Comparison of ENCODE assay signal across 23 cellular contexts in the genomic region with DNA sequence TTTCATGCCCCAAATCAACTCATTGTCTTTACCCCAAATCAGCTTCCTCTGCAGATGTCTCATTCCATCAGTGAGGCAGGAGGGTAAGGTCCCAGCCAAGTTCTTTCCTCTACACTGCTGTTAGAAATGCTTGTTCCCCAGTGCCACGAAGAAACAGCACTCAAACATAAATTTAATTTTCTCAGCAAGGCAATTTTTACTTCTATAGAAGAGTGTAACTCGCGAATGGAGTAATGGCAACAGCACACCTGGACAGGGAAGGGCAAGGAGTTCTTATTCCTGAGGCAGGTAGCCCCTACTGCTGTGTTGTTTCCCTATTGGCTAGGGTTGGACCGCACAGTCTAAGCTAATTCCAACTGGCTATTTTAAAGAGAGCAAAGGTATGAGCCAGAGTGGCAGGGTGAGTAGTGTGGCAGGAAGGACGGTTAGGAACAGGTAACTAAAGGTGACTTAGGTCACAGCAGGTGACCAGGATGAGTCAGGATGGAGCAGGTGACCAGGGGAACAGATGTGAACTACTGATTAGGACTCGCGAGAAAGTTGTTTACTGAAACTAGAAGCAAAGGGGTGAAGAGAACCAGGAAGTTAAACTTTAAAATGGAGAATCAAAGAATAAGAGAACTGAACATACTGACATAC. TPM values are rescaled to one million over a fixed set of nuclear protein-coding genes. Genes with fewer than 3 reads are reported as not detected.
DNase-seq lines count a peak whose midpoint lies in the region; ATAC-seq and TF ChIP-seq lines count a peak whose summit lies in the region.
"Had no signal": no experiment of that assay in that cellular context is flagged by ENCODE, and none has a peak within 500 bp of the region (broad histone marks: within the 10 kb centered on the region; RNA-seq: fewer than 3 reads in every experiment).

No MANE protein-coding gene starts in this region.

- H3K9ac ChIP-seq in endodermal cell (ENCODE audit: extremely low read depth, low read length, poor library complexity, severe bottlenecking), result no peak overlapping the region

- no peak overlapping the region for H3K4me3 Mint-ChIP-seq in endodermal cell
- H3K4me3 Mint-ChIP-seq in stimulated activated memory B cell treated with anti-CD40 and anti-IgM and Interleukin-4, amounts not matched to agents 10 μg/mL and 1 μg/mL and 100 μg/mL, for 72 hours, result no peak overlapping the region
- H3K4me3 Mint-ChIP-seq: CD14-positive monocyte, HFFc6 had no signal

- H3K27me3 ChIP-seq in endodermal cell (ENCODE audit: control insufficient read depth, insufficient read depth, low read length, poor library complexity, severe bottlenecking) (no peaks in the 10 kb centered on the region), Peyer's patch (no peaks in the 10 kb centered on the region)

- ATAC-seq in stimulated activated memory B cell treated with anti-CD40 and anti-IgM and Interleukin-4, amounts not matched to agents 10 μg/mL and 1 μg/mL and 100 μg/mL, for 72 hours, result no peak

- no peak overlapping the region for H3K27ac ChIP-seq in HEK293 (ENCODE audit: extremely low read depth, low read depth, low read length)
- H3K27ac ChIP-seq in endodermal cell (ENCODE audit: low read depth, low read length), result no peak overlapping the region
- no peak overlapping the region for H3K27ac ChIP-seq in Peyer's patch
- H3K27ac ChIP-seq: 22Rv1, PC-9, RWPE1, SK-N-MC had no signal

- TF ChIP-seq POLR2A in Peyer's patch (IDR thresholded peaks at IDR 0.05), result no peak

- H3K27ac Mint-ChIP-seq in endodermal cell, result no peak overlapping the region
- peak overlapping the region; percentile 23 for H3K27ac Mint-ChIP-seq in stimulated activated memory B cell treated with anti-CD40 and anti-IgM and Interleukin-4, amounts not matched to agents 10 μg/mL and 1 μg/mL and 100 μg/mL, for 72 hours
- H3K27ac Mint-ChIP-seq: HFFc6 had no signal

- no peak for TF ChIP-seq CTCF in HEK293 (tag by site-specific recombination; IDR thresholded peaks at IDR 0.05)
- no peak for TF ChIP-seq CTCF in endodermal cell (conservative IDR thresholded peaks at IDR 0.05)
- no peak for TF ChIP-seq CTCF in Peyer's patch (IDR thresholded peaks at IDR 0.05)

- H3K4me3 ChIP-seq in HEK293 (ENCODE audit: low read depth, low read length) (no peak overlapping the region), endodermal cell (ENCODE audit: low read length) (peak overlapping the region; percentile 33), Peyer's patch (no peak overlapping the region)
- H3K4me3 ChIP-seq: PC-9, SK-N-MC had no signal

- H3K4me1 ChIP-seq in HEK293 (ENCODE audit: control insufficient read depth, insufficient read depth, low read length), result no peaks in the 10 kb centered on the region
- H3K4me1 ChIP-seq in endodermal cell (ENCODE audit: control insufficient read depth, insufficient read depth, low read length), result no peaks in the 10 kb centered on the region
- peaks cover 0 to 3% (median 0%) of the 10 kb centered on the region in 4 donors for H3K4me1 ChIP-seq in Peyer's patch

- DNase-seq in DMS53 (lab: John Stamatoyannopoulos, UW) (peak; percentile 70), DMS53 treated with DMSO at 0.1 percent for 48 hours (lab: John Stamatoyannopoulos, UW; ENCODE audit: unreplicated experiment) (no peak), endodermal cell (peak; percentile 80), Peyer's patch (no peak), DMS 273 treated with DMSO at 0.1 percent for 48 hours (lab: John Stamatoyannopoulos, UW) (no peak)
- no peak for DNase-seq in activated CD8-positive, alpha-beta memory T cell treated with anti-CD3 and anti-CD28 coated beads, Interleukin-2, amount 50 U/mL, for 48 hours
- DNase-seq: DMS79, HFFc6, KG1, NCI-H1092 treated with DMSO at 0.1 percent for 48 hours, NCI-H1436 treated with DMSO at 0.1 percent for 48 hours, NCI-H1930, NCI-H2227 treated with DMSO at 0.1 percent for 48 hours, NCI-H510A, SHP77 treated with DMSO at 0.1 percent for 48 hours, SW 1271 had no signal

- no peaks in the 10 kb centered on the region for H3K27me3 Mint-ChIP-seq in endodermal cell (ENCODE audit: insufficient read depth)
- H3K27me3 Mint-ChIP-seq in stimulated activated memory B cell treated with anti-CD40 and anti-IgM and Interleukin-4, amounts not matched to agents 10 μg/mL and 1 μg/mL and 100 μg/mL, for 72 hours, result no peaks in the 10 kb centered on the region

- CTCF ChIA-PET in HEK293 (lab: Yijun Ruan, JAX), result interaction anchor here (0.6 to 1.6 kb wide), 2 partner anchors 125 to 126 kb away, joined by 3 to 10 read pairs; no protein-coding TSS in a partner anchor

- WGBS in endodermal cell (ENCODE audit: insufficient coverage in 1 of 2, insufficient read length in 1 of 2), 2 experiments, result 94 to 98% methylated on average over 5 to 7 of the region's 7 CpGs

- POLR2A ChIA-PET in HEK293 (lab: Yijun Ruan, JAX), result no interaction called here

- H3K4me1 Mint-ChIP-seq in endodermal cell, result peaks cover 21% of the 10 kb centered on the region
- peaks cover 26% of the 10 kb centered on the region for H3K4me1 Mint-ChIP-seq in stimulated activated memory B cell treated with anti-CD40 and anti-IgM and Interleukin-4, amounts not matched to agents 10 μg/mL and 1 μg/mL and 100 μg/mL, for 72 hours

- peaks cover 49% of the 10 kb centered on the region for H3K36me3 Mint-ChIP-seq in endodermal cell (ENCODE audit: low read depth)
- H3K36me3 Mint-ChIP-seq in stimulated activated memory B cell treated with anti-CD40 and anti-IgM and Interleukin-4, amounts not matched to agents 10 μg/mL and 1 μg/mL and 100 μg/mL, for 72 hours, result peaks cover 76% of the 10 kb centered on the region

- H3K36me3 ChIP-seq in HEK293 (ENCODE audit: control insufficient read depth in 2 of 2, insufficient read depth in 1 of 2, low read length in 2 of 2) (peaks cover 0 to 25% of the 10 kb centered on the region in 2 experiments; a peak in 2 of 3 replicates), endodermal cell (ENCODE audit: control insufficient read depth, insufficient read depth, low read length) (peaks cover 11% of the 10 kb centered on the region), Peyer's patch (peaks cover 0 to 7% (median 0%) of the 10 kb centered on the region in 3 donors)

- peaks cover 29% of the 10 kb centered on the region for H3K9me3 Mint-ChIP-seq in endodermal cell
- H3K9me3 Mint-ChIP-seq in stimulated activated memory B cell treated with anti-CD40 and anti-IgM and Interleukin-4, amounts not matched to agents 10 μg/mL and 1 μg/mL and 100 μg/mL, for 72 hours, result peaks cover 15% of the 10 kb centered on the region

- no peaks in the 10 kb centered on the region for H3K9me3 ChIP-seq in HEK293 (ENCODE audit: control insufficient read depth, insufficient read depth, low read depth, low read length)
- H3K9me3 ChIP-seq in endodermal cell (ENCODE audit: control insufficient read depth, low read length), result peaks cover 41% of the 10 kb centered on the region
- H3K9me3 ChIP-seq in Peyer's patch, result peaks cover 0 to 8% (median 3%) of the 10 kb centered on the region in 4 donors

TF ChIP-seq in HEK293, 187 proteins besides CTCF, POLR2A, EP300 and RAD21:
- TF ChIP-seq SETDB1 (IDR thresholded peaks at IDR 0.05; ENCODE audit: insufficient read length, low read length), result peak; percentile 58
- no peak for TF ChIP-seq KLF1 (tag by site-specific recombination; IDR thresholded peaks at IDR 0.05)
TF ChIP-seq in HEK293: peak in this region for 1.

RNA-seq across cellular contexts. Expression of gene CEP68, which starts 12.0 kb away (rescaled TPM):
- total RNA-seq in endodermal cell (10 to 100 TPM; 13.7 to 17.7 TPM), Peyer's patch (10 to 100 TPM in 3 of 4 donors, 1 to 10 TPM in 1; 5.4 to 18.2 (median 14.7) TPM)
- polyA plus RNA-seq in endodermal cell (2013, experiment 1 of 2), result 18.0 TPM
- 17.7 TPM for polyA plus RNA-seq in endodermal cell (2013, experiment 2 of 2)

RNA-seq across cellular contexts. Expression of gene SLC1A4, which starts 55.0 kb away (rescaled TPM):
- total RNA-seq in endodermal cell (1 to 10 TPM in 1 of 2 donors, under 1 TPM in 1; 0.07 to 1.9 TPM), Peyer's patch (10 to 100 TPM in 1 of 4 donors, 1 to 10 TPM in 3; 2.7 to 12.4 (median 3.4) TPM)
- polyA plus RNA-seq in endodermal cell (2013, experiment 1 of 2), result 6.9 TPM
- 6.4 TPM for polyA plus RNA-seq in endodermal cell (2013, experiment 2 of 2)

Comparison
In these comparisons a context has a peak if more than half of its experiments do, and no peak if none do; other contexts are left out.
1. DNase-seq: peak in DMS53 (single experiment) and endodermal cell (single experiment); none in DMS53 treated with DMSO at 0.1 percent for 48 hours (single experiment), Peyer's patch (0 of 3), activated CD8-positive, alpha-beta memory T cell treated with anti-CD3 and anti-CD28 coated beads, Interleukin-2, amount 50 U/mL, for 48 hours (single experiment) and DMS 273 treated with DMSO at 0.1 percent for 48 hours (single experiment).